ENCODE assay signal across 18 cellular contexts in genomic region chr17:57699751-57700186, GRCh38. TPM values are rescaled to one million over a fixed set of nuclear protein-coding genes. Genes with fewer than 3 reads are reported as not detected.
A peak's percentile ranks its signal among the peaks of the same experiment; 100 is the strongest.
DNase-seq lines count a peak whose midpoint lies in the region; TF ChIP-seq lines count a peak whose summit lies in the region.
"Had no signal": no experiment of that assay in that cellular context is flagged by ENCODE, and none has a peak within 500 bp of the region (broad histone marks: within the 10 kb centered on the region; RNA-seq: fewer than 3 reads in every experiment).

No MANE protein-coding gene starts in this region.

- H3K36me3 Mint-ChIP-seq in endodermal cell (ENCODE audit: low read depth) (no peaks in the 10 kb centered on the region), immature natural killer cell (no peaks in the 10 kb centered on the region)
- H3K36me3 Mint-ChIP-seq: CD14-positive monocyte had no signal

- H3K36me3 ChIP-seq in endodermal cell (ENCODE audit: control insufficient read depth, insufficient read depth, low read length): no peaks in the 10 kb centered on the region

- H3K27me3 Mint-ChIP-seq in endodermal cell (ENCODE audit: insufficient read depth) (no peaks in the 10 kb centered on the region), immature natural killer cell (ENCODE audit: low read depth in 3 of 3) (no peaks in the 10 kb centered on the region)

- H3K4me3 ChIP-seq in fibroblast of mammary gland (ENCODE audit: control insufficient read depth, low read depth, low read length) (no peak overlapping the region), skeletal muscle cell (ENCODE audit: low read depth, low read length) (no peak overlapping the region), endodermal cell (ENCODE audit: low read length) (no peak overlapping the region)
- H3K4me3 ChIP-seq: PC-9, SK-N-MC had no signal

- no peaks in the 10 kb centered on the region for H3K4me1 ChIP-seq in endodermal cell (ENCODE audit: control insufficient read depth, insufficient read depth, low read length)

- no peak for TF ChIP-seq CTCF in fibroblast of mammary gland (conservative IDR thresholded peaks at IDR 0.05; ENCODE audit: control insufficient read depth, insufficient read depth, low read depth, low read length)
- TF ChIP-seq CTCF in endodermal cell (conservative IDR thresholded peaks at IDR 0.05): no peak

- no peak overlapping the region for H3K4me3 Mint-ChIP-seq in endodermal cell
- peak overlapping the region in 1 of 5 donors; percentile 9 for H3K4me3 Mint-ChIP-seq in immature natural killer cell
- H3K4me3 Mint-ChIP-seq: CD14-positive monocyte had no signal

- H3K27ac Mint-ChIP-seq in endodermal cell (no peak overlapping the region), immature natural killer cell (peak overlapping the region in 1 of 6 donors; percentile 80)
- H3K27ac Mint-ChIP-seq: CD14-positive monocyte had no signal

- DNase-seq in NCI-H748 (lab: John Stamatoyannopoulos, UW; ENCODE audit: unreplicated experiment): peak; percentile 13
- no peak for DNase-seq in NCI-H748 treated with DMSO at 0.1 percent for 48 hours (lab: John Stamatoyannopoulos, UW)
- peak; percentile 27 for DNase-seq in SHP77 treated with DMSO at 0.1 percent for 48 hours (lab: John Stamatoyannopoulos, UW)
- DNase-seq in fibroblast of mammary gland (ENCODE audit: low read depth): peak; percentile 44
- DNase-seq in skeletal muscle cell (ENCODE audit: low read depth): peak; percentile 34
- no peak for DNase-seq in T-helper 9 cell
- DNase-seq in endodermal cell: no peak
- DNase-seq in immature natural killer cell: no peak
- DNase-seq: 8988T, Caco-2, Kasumi-1, NCI-H1417 treated with DMSO at 0.1 percent for 48 hours, NCI-H2029, NCI-H2171 treated with DMSO at 0.1 percent for 48 hours had no signal

- WGBS in endodermal cell (ENCODE audit: insufficient coverage in 1 of 2, insufficient read length in 1 of 2), 2 experiments: 92 to 95% methylated on average over 4 to 9 of the region's 9 CpGs

- H3K4me1 Mint-ChIP-seq in endodermal cell (no peaks in the 10 kb centered on the region), immature natural killer cell (peaks cover 0 to 5% of the 10 kb centered on the region in 2 donors)
- H3K4me1 Mint-ChIP-seq: CD14-positive monocyte had no signal

- no peak overlapping the region for H3K9ac ChIP-seq in endodermal cell (ENCODE audit: extremely low read depth, low read length, poor library complexity, severe bottlenecking)

- H3K9me3 Mint-ChIP-seq in endodermal cell (peaks cover 7% of the 10 kb centered on the region), immature natural killer cell (no peaks in the 10 kb centered on the region)

- no peak overlapping the region for H3K27ac ChIP-seq in endodermal cell (ENCODE audit: low read depth, low read length)
- H3K27ac ChIP-seq: PC-9, SK-N-MC had no signal

- H3K9me3 ChIP-seq in endodermal cell (ENCODE audit: control insufficient read depth, low read length): peaks cover 5% of the 10 kb centered on the region
- H3K9me3 ChIP-seq: Caco-2 had no signal

- no peaks in the 10 kb centered on the region for H3K27me3 ChIP-seq in endodermal cell (ENCODE audit: control insufficient read depth, insufficient read depth, low read length, poor library complexity, severe bottlenecking)

RNA-seq across cellular contexts. Expression of gene CCDC182, which starts 45.3 kb away (rescaled TPM):
- under 1 TPM in 1 of 2 donors, not detected in 1; 0.33 TPM for total RNA-seq in endodermal cell
- not detected for polyA plus RNA-seq in endodermal cell (2013, experiment 1 of 2)
- polyA plus RNA-seq in endodermal cell (2013, experiment 2 of 2): not detected
- polyA plus RNA-seq in immature natural killer cell: not detected
- total RNA-seq: Caco-2, H1, PC-9 had no signal
- polyA plus RNA-seq: CD14-positive monocyte, H1 had no signal

Comparison
In these comparisons a context has a peak if more than half of its experiments do, and no peak if none do; other contexts are left out.
1. DNase-seq: peak in NCI-H748 (single experiment), SHP77 treated with DMSO at 0.1 percent for 48 hours (single experiment), fibroblast of mammary gland (single experiment) and skeletal muscle cell (single experiment); none in NCI-H748 treated with DMSO at 0.1 percent for 48 hours (single experiment), T-helper 9 cell (single experiment), endodermal cell (single experiment) and immature natural killer cell (0 of 3).